ENCODE assay signal across 8 cellular contexts in the genomic region with DNA sequence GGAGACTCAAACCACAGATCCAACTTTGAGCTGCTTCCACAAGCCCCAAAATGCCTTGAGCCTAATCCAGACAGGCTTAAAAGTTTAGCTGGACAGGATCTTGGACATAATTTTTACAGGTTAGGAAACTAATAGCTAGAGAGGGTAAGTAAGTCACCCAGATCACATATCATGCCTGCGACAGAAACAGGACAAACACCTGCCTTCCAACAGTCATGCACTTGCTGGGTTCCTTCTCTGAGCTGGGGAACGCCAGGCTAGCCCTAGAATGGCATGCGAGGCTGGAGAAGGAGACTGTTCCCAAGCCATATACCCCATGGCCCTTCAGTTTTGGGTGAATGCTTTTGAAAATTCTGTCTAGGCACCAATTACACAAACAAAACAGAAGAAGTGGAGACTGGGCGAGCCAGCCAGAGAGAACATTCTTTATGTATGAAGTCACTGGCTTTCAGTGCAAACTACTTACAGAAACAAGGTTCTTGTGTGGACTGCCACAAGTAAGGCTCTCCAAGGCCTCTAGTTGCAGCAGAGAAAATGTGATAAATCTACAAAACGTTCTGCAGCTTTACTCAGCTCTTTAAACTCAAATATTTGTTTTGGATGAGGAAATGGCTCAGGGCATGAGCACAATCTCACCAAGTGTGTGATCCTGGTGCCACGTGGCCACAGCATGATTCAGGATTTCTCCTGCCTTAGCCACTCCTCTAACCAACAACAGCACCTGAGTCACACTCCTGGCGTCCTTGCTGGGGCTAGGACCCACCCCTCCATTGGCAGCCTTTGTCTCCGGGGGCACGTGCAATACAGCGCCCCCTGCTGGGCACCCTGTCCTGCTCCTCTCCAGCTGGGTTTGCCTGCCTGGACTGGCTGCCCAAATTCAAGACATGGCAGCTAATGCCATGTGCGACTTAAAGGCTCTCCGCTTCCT.
A peak's percentile ranks its signal among the peaks of the same experiment; 100 is the strongest.
DNase-seq lines count a peak whose midpoint lies in the region; ATAC-seq and TF ChIP-seq lines count a peak whose summit lies in the region.

No MANE protein-coding gene starts in this region.

- H3K27me3 ChIP-seq in BJ (ENCODE audit: control insufficient read depth, insufficient read depth, low read length) (no peaks in the 10 kb centered on the region), Peyer's patch (no peaks in the 10 kb centered on the region), upper lobe of right lung (no peaks in the 10 kb centered on the region)

- no peaks in the 10 kb centered on the region for H3K9me3 ChIP-seq in HEK293 (ENCODE audit: control insufficient read depth, insufficient read depth, low read depth, low read length)
- H3K9me3 ChIP-seq in Peyer's patch: no peaks in the 10 kb centered on the region
- H3K9me3 ChIP-seq in upper lobe of right lung: no peaks in the 10 kb centered on the region

- peak; percentile 96 for DNase-seq in BJ (ENCODE audit: low read depth)
- DNase-seq in Peyer's patch: peak; percentile 43 to 91 (median 86)
- DNase-seq in activated naive CD4-positive, alpha-beta T cell (lab: John Stamatoyannopoulos, UW): peak in 3 of 4 experiments; percentile 14 to 27 (median 16)
- DNase-seq in glomerular visceral epithelial cell (ENCODE audit: extremely low spot score): peak; percentile 95
- DNase-seq in posterior vena cava (ENCODE audit: low spot score): peak; percentile 95
- DNase-seq in upper lobe of right lung: peak; percentile 91

- POLR2A ChIA-PET in BJ (lab: Charles Lee) (interaction anchor here (0.6 to 1.0 kb wide), 3 partner anchors 16 to 359 kb away, joined by 3 to 5 read pairs (median 3); no protein-coding TSS in a partner anchor), HEK293 (lab: Yijun Ruan, JAX) (interaction anchor here (0.7 to 2.8 kb wide), 4 partner anchors 21 to 74 kb away, joined by 3 to 18 read pairs (median 4); partner anchors contain the start of gene UBL3)

- H3K27ac ChIP-seq in HEK293 (ENCODE audit: extremely low read depth, low read depth, low read length) (peak overlapping the region; percentile 81), Peyer's patch (peak overlapping the region; percentile 45 to 81 (median 64)), upper lobe of right lung (peak overlapping the region; percentile 86)

- CTCF ChIA-PET in BJ (lab: Yijun Ruan, JAX) (interaction anchor here (0.6 to 4.6 kb wide), 48 partner anchors 8 to 415 kb away, joined by 3 to 51 read pairs (median 4); partner anchors contain the start of gene UBL3), HEK293 (lab: Yijun Ruan, JAX) (interaction anchor here (0.6 to 2.7 kb wide), 22 partner anchors 11 to 415 kb away, joined by 3 to 18 read pairs (median 4); partner anchors contain the start of gene UBL3)

- no peak overlapping the region for H3K4me3 ChIP-seq in BJ (ENCODE audit: low read depth, low read length)
- H3K4me3 ChIP-seq in HEK293 (ENCODE audit: low read depth, low read length): no peak overlapping the region
- H3K4me3 ChIP-seq in Peyer's patch: no peak overlapping the region
- H3K4me3 ChIP-seq in upper lobe of right lung: no peak overlapping the region

- no peak for TF ChIP-seq POLR2A in Peyer's patch (IDR thresholded peaks at IDR 0.05)

- intact Hi-C loops in posterior vena cava (cut with DNase I) (loop anchor here in 1 of 2 donors (5.0 kb wide), 1 partner anchor 72 kb away; the partner anchor contains the start of gene UBL3), upper lobe of right lung (cut with DNase I) (loop anchor here (10.0 kb wide), 1 partner anchor 191 kb away; no protein-coding TSS in a partner anchor)

- ATAC-seq in upper lobe of right lung (peak; percentile 89), GM19467 (IDR thresholded peaks at IDR 0.05; ENCODE audit: unreplicated experiment) (no peak)

- peak; percentile 95 for TF ChIP-seq CTCF in BJ (IDR thresholded peaks at IDR 0.05; ENCODE audit: insufficient read depth, low read depth, low read length)
- TF ChIP-seq CTCF in HEK293 (tag by site-specific recombination; IDR thresholded peaks at IDR 0.05): peak; percentile 76
- peak; percentile 50 to 93 (median 78) for TF ChIP-seq CTCF in Peyer's patch (IDR thresholded peaks at IDR 0.05)
- TF ChIP-seq CTCF in upper lobe of right lung (IDR thresholded peaks at IDR 0.05): peak; percentile 77

- H3K4me1 ChIP-seq in HEK293 (ENCODE audit: control insufficient read depth, insufficient read depth, low read length) (peaks cover 13% of the 10 kb centered on the region), Peyer's patch (peaks cover 0 to 34% (median 3%) of the 10 kb centered on the region in 4 donors), upper lobe of right lung (peaks cover 29% of the 10 kb centered on the region)

- H3K36me3 ChIP-seq in BJ (ENCODE audit: control insufficient read depth, insufficient read depth, low read length) (no peaks in the 10 kb centered on the region), HEK293 (ENCODE audit: control insufficient read depth in 2 of 2, insufficient read depth in 1 of 2, low read length in 2 of 2) (no peaks in the 10 kb centered on the region), Peyer's patch (no peaks in the 10 kb centered on the region), upper lobe of right lung (no peaks in the 10 kb centered on the region)

TF ChIP-seq in HEK293, 187 proteins besides CTCF, POLR2A, EP300 and RAD21 (continues in another document):
- TF ChIP-seq, protein P1, sequence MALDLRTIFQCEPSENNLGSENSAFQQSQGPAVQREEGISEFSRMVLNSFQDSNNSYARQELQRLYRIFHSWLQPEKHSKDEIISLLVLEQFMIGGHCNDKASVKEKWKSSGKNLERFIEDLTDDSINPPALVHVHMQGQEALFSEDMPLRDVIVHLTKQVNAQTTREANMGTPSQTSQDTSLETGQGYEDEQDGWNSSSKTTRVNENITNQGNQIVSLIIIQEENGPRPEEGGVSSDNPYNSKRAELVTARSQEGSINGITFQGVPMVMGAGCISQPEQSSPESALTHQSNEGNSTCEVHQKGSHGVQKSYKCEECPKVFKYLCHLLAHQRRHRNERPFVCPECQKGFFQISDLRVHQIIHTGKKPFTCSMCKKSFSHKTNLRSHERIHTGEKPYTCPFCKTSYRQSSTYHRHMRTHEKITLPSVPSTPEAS (tag by site-specific recombination; IDR thresholded peaks at IDR 0.05): no peak
- no peak for TF ChIP-seq ZNF510 (tag by site-specific recombination; IDR thresholded peaks at IDR 0.05; ENCODE audit: insufficient replicate concordance)
- TF ChIP-seq ZNF280D (tag by site-specific recombination; IDR thresholded peaks at IDR 0.05): no peak
- TF ChIP-seq, protein P2, sequence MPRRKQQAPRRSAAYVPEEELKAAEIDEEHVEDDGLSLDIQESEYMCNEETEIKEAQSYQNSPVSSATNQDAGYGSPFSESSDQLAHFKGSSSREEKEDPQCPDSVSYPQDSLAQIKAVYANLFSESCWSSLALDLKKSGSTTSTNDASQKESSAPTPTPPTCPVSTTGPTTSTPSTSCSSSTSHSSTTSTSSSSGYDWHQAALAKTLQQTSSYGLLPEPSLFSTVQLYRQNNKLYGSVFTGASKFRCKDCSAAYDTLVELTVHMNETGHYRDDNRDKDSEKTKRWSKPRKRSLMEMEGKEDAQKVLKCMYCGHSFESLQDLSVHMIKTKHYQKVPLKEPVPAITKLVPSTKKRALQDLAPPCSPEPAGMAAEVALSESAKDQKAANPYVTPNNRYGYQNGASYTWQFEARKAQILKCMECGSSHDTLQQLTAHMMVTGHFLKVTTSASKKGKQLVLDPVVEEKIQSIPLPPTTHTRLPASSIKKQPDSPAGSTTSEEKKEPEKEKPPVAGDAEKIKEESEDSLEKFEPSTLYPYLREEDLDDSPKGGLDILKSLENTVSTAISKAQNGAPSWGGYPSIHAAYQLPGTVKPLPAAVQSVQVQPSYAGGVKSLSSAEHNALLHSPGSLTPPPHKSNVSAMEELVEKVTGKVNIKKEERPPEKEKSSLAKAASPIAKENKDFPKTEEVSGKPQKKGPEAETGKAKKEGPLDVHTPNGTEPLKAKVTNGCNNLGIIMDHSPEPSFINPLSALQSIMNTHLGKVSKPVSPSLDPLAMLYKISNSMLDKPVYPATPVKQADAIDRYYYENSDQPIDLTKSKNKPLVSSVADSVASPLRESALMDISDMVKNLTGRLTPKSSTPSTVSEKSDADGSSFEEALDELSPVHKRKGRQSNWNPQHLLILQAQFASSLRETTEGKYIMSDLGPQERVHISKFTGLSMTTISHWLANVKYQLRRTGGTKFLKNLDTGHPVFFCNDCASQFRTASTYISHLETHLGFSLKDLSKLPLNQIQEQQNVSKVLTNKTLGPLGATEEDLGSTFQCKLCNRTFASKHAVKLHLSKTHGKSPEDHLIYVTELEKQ (tag by site-specific recombination; IDR thresholded peaks at IDR 0.05; ENCODE audit: borderline replicate concordance): no peak
- no peak for TF ChIP-seq HOXC10 (CRISPR knock-in tag; IDR thresholded peaks at IDR 0.05)
- TF ChIP-seq ZFP69B (tag by site-specific recombination; IDR thresholded peaks at IDR 0.05): peak; percentile 90
- TF ChIP-seq ZNF24 (tag by site-specific recombination; IDR thresholded peaks at IDR 0.05): no peak
- TF ChIP-seq ZNF707 (tag by site-specific recombination; IDR thresholded peaks at IDR 0.05): no peak
- TF ChIP-seq ZNF473 (tag by site-specific recombination; IDR thresholded peaks at IDR 0.05): no peak
- TF ChIP-seq ZNF501 (tag by site-specific recombination; IDR thresholded peaks at IDR 0.05): 0 out of 2 replicates have a peak, but pooled peaks have one; percentile 40
- peak; percentile 49; the same call in 1 of the 2 replicates for TF ChIP-seq GLIS2 (tag by site-specific recombination; IDR thresholded peaks at IDR 0.05)

Comparison
In these comparisons a context has a peak if more than half of its experiments do, and no peak if none do; other contexts are left out.
1. DNase-seq: peak in every context shown above with its lines; median percentile 96 in BJ; 95 in glomerular visceral epithelial cell; 95 in posterior vena cava; 91 in upper lobe of right lung; 86 in Peyer's patch; 16 in activated naive CD4-positive, alpha-beta T cell.